Comparison of ENCODE assay signal across 20 cellular contexts in the genomic region with DNA sequence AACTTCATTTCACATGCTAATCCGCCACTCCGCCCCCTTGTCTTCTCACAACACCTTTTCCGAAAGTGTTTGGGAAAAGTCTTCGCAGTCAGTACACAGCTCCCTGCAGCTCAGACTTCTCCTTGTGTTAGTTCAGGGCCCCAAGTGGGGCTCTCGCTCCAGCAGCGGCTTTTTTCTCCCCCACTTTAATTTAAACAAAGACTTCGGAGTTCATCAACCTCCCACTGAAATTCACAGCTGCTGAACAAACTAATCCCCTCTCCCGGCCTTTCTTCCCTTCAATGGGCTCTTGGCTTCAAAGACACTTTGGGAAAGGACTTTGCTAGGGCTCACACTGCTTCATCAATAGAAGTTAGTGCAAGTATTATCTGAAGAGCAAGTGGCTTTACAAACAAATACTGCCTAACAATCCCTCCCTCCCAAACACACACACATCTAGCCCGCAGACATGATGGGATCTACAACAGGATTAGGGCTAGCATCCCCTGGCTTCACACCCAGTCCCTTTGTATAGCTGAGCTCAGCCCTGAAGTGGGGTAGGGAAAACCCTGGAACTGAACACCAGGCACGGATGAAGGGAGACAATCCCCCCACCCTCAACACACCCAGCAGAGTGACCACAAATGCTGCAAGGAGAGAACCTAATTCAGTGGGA. TPM values are rescaled to one million over a fixed set of nuclear protein-coding genes. Genes with fewer than 3 reads are reported as not detected.
"Had no signal": no experiment of that assay in that cellular context is flagged by ENCODE, and none has a peak within 500 bp of the region (broad histone marks: within the 10 kb centered on the region; RNA-seq: fewer than 3 reads in every experiment).

No MANE protein-coding gene starts in this region.

- H3K27me3 ChIP-seq: right atrium auricular region, thyroid gland, uterus had no signal

- H3K79me2 ChIP-seq: hepatocyte had no signal

- H3K36me3 ChIP-seq: uterus had no signal

- H3K9me3 Mint-ChIP-seq: activated naive CD4-positive, alpha-beta T cell treated with anti-CD3 and anti-CD28 coated beads for 36 hours; activated T-helper 17 cell treated with anti-CD3 and anti-CD28 coated beads, Interleukin-2, amount 50 U/mL, for 72 hours; effector memory CD8-positive, alpha-beta T cell had no signal

- H3K4me3 ChIP-seq: hepatocyte, right atrium auricular region, skin epidermis, thyroid gland, uterus had no signal

- ATAC-seq: activated T-helper 17 cell treated with anti-CD3 and anti-CD28 coated beads, Interleukin-2, amount 50 U/mL, for 72 hours; effector memory CD8-positive, alpha-beta T cell had no signal

- H2AFZ ChIP-seq: hepatocyte had no signal

- H3K4me3 Mint-ChIP-seq: activated B cell treated with CpG ODN at 0.5 μM for 24 hours; activated naive CD4-positive, alpha-beta T cell treated with anti-CD3 and anti-CD28 coated beads for 36 hours; activated T-helper 17 cell treated with anti-CD3 and anti-CD28 coated beads, Interleukin-2, amount 50 U/mL, for 72 hours; effector memory CD8-positive, alpha-beta T cell had no signal

- H3K27ac ChIP-seq: hepatocyte, right atrium auricular region, skin epidermis, thyroid gland, uterus had no signal

- H3K9me3 ChIP-seq: right atrium auricular region, thyroid gland, uterus had no signal

- DNase-seq: activated B cell treated with CpG ODN at 0.5 μM for 24 hours; activated CD4-positive, alpha-beta T cell treated with anti-CD3 and anti-CD28 coated beads, Interleukin-2, amount 50 U/mL, for 1 hour; activated naive CD4-positive, alpha-beta T cell treated with anti-CD3 and anti-CD28 coated beads for 36 hours; activated T-cell treated with anti-CD3 and anti-CD28 coated beads for 4 hours; central memory CD4-positive, alpha-beta T cell; cortex of kidney; effector memory CD8-positive, alpha-beta T cell; erythroblast; posterior cingulate gyrus; stimulated activated CD4-positive, alpha-beta T cell treated with anti-CD3 and anti-CD28 coated beads, Interleukin-4, amount 100 ng/mL, for 4 hours; thyroid gland; uterus had no signal

- H3K27ac Mint-ChIP-seq: activated B cell treated with CpG ODN at 0.5 μM for 24 hours; activated naive CD4-positive, alpha-beta T cell treated with anti-CD3 and anti-CD28 coated beads for 36 hours; activated T-helper 17 cell treated with anti-CD3 and anti-CD28 coated beads, Interleukin-2, amount 50 U/mL, for 72 hours had no signal

- H3K4me2 ChIP-seq: hepatocyte had no signal

- H3K4me1 ChIP-seq: uterus had no signal

RNA-seq across cellular contexts. Expression of a gene that starts 23.2 kb away (rescaled TPM):
- total RNA-seq: activated B cell treated with CpG ODN at 0.5 μM for 24 hours; activated CD8-positive, alpha-beta memory T cell treated with anti-CD3 and anti-CD28 coated beads for 36 hours; hepatocyte; myocyte; right atrium auricular region; T-helper 1 cell treated with Interleukin-12 subunit alpha and Interleukin-12 subunit beta and Interleukin-4 antibody, amounts not matched to agents 30 ng/mL and 1 ng/mL, for 36 hours; thyroid gland had no signal
- polyA plus RNA-seq: hepatocyte, keratinocyte had no signal
